In genomic region chr14:92714739-92715307, GRCh38 we compare ENCODE assay signal across 8 cellular contexts. TPM values are rescaled to one million over a fixed set of nuclear protein-coding genes. Genes with fewer than 3 reads are reported as not detected.
A peak's percentile ranks its signal among the peaks of the same experiment; 100 is the strongest.
DNase-seq lines count a peak whose midpoint lies in the region; ATAC-seq, FAIRE-seq and TF ChIP-seq lines count a peak whose summit lies in the region.
"Not testable (repeated sequence)": the region's sequence is repeated elsewhere in the genome, so short reads cannot be mapped to it uniquely, and the experiment has no call there.

No MANE protein-coding gene starts in this region.

- not testable (repeated sequence) for H3K27ac ChIP-seq in H1 (ENCODE audit: low read depth, low read length); right lobe of liver

- TF ChIP-seq RAD21 in H1 (IDR thresholded peaks at IDR 0.05 in 1 of 2, conservative IDR thresholded peaks at IDR 0.05 in 1 of 2; ENCODE audit: low read depth in 2 of 2, low read length in 2 of 2): peak; percentile 66 to 75

- not testable (repeated sequence) for H3K14ac ChIP-seq in H1 (ENCODE audit: insufficient read length)

- not testable (repeated sequence) for H3K9ac ChIP-seq in H1 (replicated peaks in 1 of 4; ENCODE audit: extremely low read depth in 1 of 4, low read depth in 3 of 4, low read length in 3 of 4)

- H2AK5ac ChIP-seq in H1 (ENCODE audit: low read depth, low read length): not testable (repeated sequence)

- not testable (repeated sequence) for H3K4me1 ChIP-seq in H1 (replicated peaks in 1 of 4; ENCODE audit: control insufficient read depth in 3 of 4, insufficient read depth in 4 of 4, low read length in 3 of 4); right lobe of liver

- not testable (repeated sequence) for TF ChIP-seq POLR2A in H1 (IDR thresholded peaks at IDR 0.05; ENCODE audit: control extremely low read depth in 1 of 2, low read depth in 2 of 2, low read length in 2 of 2); right lobe of liver (IDR thresholded peaks at IDR 0.05)

- H3K4ac ChIP-seq in H1 (replicated peaks; ENCODE audit: insufficient read length, low read depth, low read length): not testable (repeated sequence)

- H2BK120ac ChIP-seq in H1 (replicated peaks; ENCODE audit: low read depth, low read length): not testable (repeated sequence)

- H3K79me2 ChIP-seq in H1 (ENCODE audit: control insufficient read depth in 1 of 2, insufficient read depth in 2 of 2, low read length in 2 of 2): not testable (repeated sequence)

- POLR2A ChIA-PET in AG04449 (lab: Yijun Ruan, JAX): interaction anchor here (1.2 kb wide), 1 partner anchor 34 kb away, joined by 4 read pairs; the partner anchor contains the start of gene LGMN
- POLR2A ChIA-PET in H1 (lab: Charles Lee; ENCODE audit: partially characterized antibody): not testable (repeated sequence)

- H3K36me3 ChIP-seq in H1 (ENCODE audit: control insufficient read depth in 2 of 4, insufficient read depth in 4 of 4, low read length in 3 of 4): not testable (repeated sequence)
- H3K36me3 ChIP-seq in right lobe of liver: peaks cover 0 to 39% (median 0%) of the 10 kb centered on the region in 4 donors

- not testable (repeated sequence) for H2BK5ac ChIP-seq in H1 (ENCODE audit: low read depth, low read length)

- not testable (repeated sequence) for H2BK15ac ChIP-seq in H1 (ENCODE audit: low read length)

- H3K27me3 ChIP-seq in H1 (replicated peaks in 1 of 4; ENCODE audit: control insufficient read depth in 3 of 4, extremely low read depth in 1 of 4, insufficient read depth in 3 of 4, low read length in 3 of 4); right lobe of liver: not testable (repeated sequence)

- not testable (repeated sequence) for H3K23ac ChIP-seq in H1 (ENCODE audit: insufficient read length)

- not testable (repeated sequence) for H2AFZ ChIP-seq in H1 (ENCODE audit: low read length)

- CTCF ChIA-PET in AG04449 (lab: Yijun Ruan, JAX): interaction anchor here (0.7 to 13.4 kb wide), 11 partner anchors 11 to 74 kb away, joined by 3 to 170 read pairs (median 3); no protein-coding TSS in a partner anchor
- CTCF ChIA-PET in H1 (lab: Charles Lee; ENCODE audit: partially characterized antibody): interaction anchor here (0.6 to 4.5 kb wide), 33 partner anchors 8 to 1572 kb away, joined by 3 to 40 read pairs (median 4); no protein-coding TSS in a partner anchor

- TF ChIP-seq CTCF in AG04449 (IDR thresholded peaks at IDR 0.05; ENCODE audit: insufficient read depth, low read length, missing control alignments) (peak; percentile 76), H1 (IDR thresholded peaks at IDR 0.05; ENCODE audit: control extremely low read depth in 1 of 3, insufficient read depth in 1 of 3, low read depth in 1 of 3, low read length in 3 of 3) (peak; percentile 78 to 84 (median 79)), right lobe of liver (IDR thresholded peaks at IDR 0.05) (peak; percentile 68 to 81 (median 72))

- not testable (repeated sequence) for H4K91ac ChIP-seq in H1 (replicated peaks; ENCODE audit: insufficient read length, low read length)

- not testable (repeated sequence) for H3K4me2 ChIP-seq in H1 (ENCODE audit: insufficient read depth in 1 of 2, low read depth in 2 of 2, low read length in 2 of 2)

- FAIRE-seq in H1 (lab: Jason Lieb, UNC): peak; percentile 24

- H3K9me3 ChIP-seq in H1 (ENCODE audit: insufficient read depth in 2 of 2, low read depth in 1 of 2, low read length in 1 of 2); right lobe of liver: not testable (repeated sequence)

- H4K8ac ChIP-seq in H1 (ENCODE audit: extremely low read depth, insufficient read depth, low read length): not testable (repeated sequence)

- H2BK20ac ChIP-seq in H1 (ENCODE audit: low read length): not testable (repeated sequence)

- H4K5ac ChIP-seq in H1 (ENCODE audit: insufficient read length, low read depth, low read length): not testable (repeated sequence)

- H3K4me3 ChIP-seq in AG04449 (ENCODE audit: low read depth, low read length); H1 (ENCODE audit: extremely low read depth in 1 of 4, insufficient read depth in 2 of 4, low read depth in 3 of 4, low read length in 4 of 4); right lobe of liver: not testable (repeated sequence)

- 63% methylated on average over 5 of the region's 7 CpGs; no CpG with 5 or more reads in 1 of the 2 experiments for whole genome bisulfite sequencing in H1 (ENCODE audit: extremely low coverage in 1 of 2, insufficient coverage in 1 of 2, insufficient read length in 1 of 2, insufficient replicate concordance in 2 of 2, low coverage in 1 of 2, low lambda C conversion rate in 2 of 2, missing lambda C conversion rate in 1 of 2), 2 experiments
- 74% methylated on average over 7 of the region's 7 CpGs for WGBS in right lobe of liver (ENCODE audit: insufficient coverage, low coverage, low lambda C conversion rate, missing lambda C conversion rate)

- peak; percentile 61 for ATAC-seq in GM18907 (IDR thresholded peaks at IDR 0.05; ENCODE audit: unreplicated experiment)
- peak; percentile 85 to 90 (median 86) for ATAC-seq in right lobe of liver

- not testable (repeated sequence) for H3K56ac ChIP-seq in H1 (replicated peaks; ENCODE audit: insufficient read length, low read depth, low read length)

- intact Hi-C loops in right lobe of liver (cut with DNase I): loop anchor here (5.0 kb wide), 1 partner anchor 67 kb away; no protein-coding TSS in a partner anchor

- DNase-seq in AG04449 (ENCODE audit: low read depth, low spot score): not testable (repeated sequence)
- DNase-seq in NCI-H1092 (lab: John Stamatoyannopoulos, UW) (peak; percentile 48), SIG-M5 treated with dmso at 0.1 percent for 504 hours (lab: John Stamatoyannopoulos, UW; ENCODE audit: unreplicated experiment) (peak; percentile 9), activated T-cell treated with anti-CD3 and anti-CD28 coated beads for 48 hours (ENCODE audit: low read depth) (peak; percentile 78), H1 (ENCODE audit: low read depth in 1 of 2, low spot score in 2 of 2) (peak; percentile 31 to 95), right lobe of liver (peak; percentile 80 to 82 (median 81))
- peak; percentile 87 to 92 for DNase-seq in stimulated activated CD4-positive, alpha-beta T cell treated with anti-CD3 and anti-CD28 coated beads, Interleukin-2, amount 100 ng/mL, for 48 hours

- not testable (repeated sequence) for H3K18ac ChIP-seq in H1 (ENCODE audit: extremely low read depth, low read length)

- not testable (repeated sequence) for H3K23me2 ChIP-seq in H1 (ENCODE audit: low read depth, low read length)

- not testable (repeated sequence) for H4K20me1 ChIP-seq in H1 (replicated peaks in 1 of 2; ENCODE audit: control insufficient read depth in 1 of 2, insufficient read depth in 2 of 2, low read length in 2 of 2)

- TF ChIP-seq EP300 in H1 (IDR thresholded peaks at IDR 0.05; ENCODE audit: borderline replicate concordance in 1 of 2, low read depth in 2 of 2, low read length in 2 of 2): not testable (repeated sequence)

- H3K79me1 ChIP-seq in H1 (ENCODE audit: low read depth, low read length): not testable (repeated sequence)

- H2BK12ac ChIP-seq in H1 (ENCODE audit: low read depth, low read length): not testable (repeated sequence)

RNA-seq across cellular contexts. Expression of gene LGMN, which starts 33.6 kb away (rescaled TPM):
- total RNA-seq in H1 (2021; fragmentation: NEBNext Ultra II Directional; extraction: Animal tissue kit (Norgen Biotek cat#: 25700)): 57.4 and 57.9 TPM in 2 replicates
- 83.4 and 89.6 TPM in 2 replicates for polyA plus RNA-seq in H1 (2011; rRNA removed)
- polyA plus RNA-seq in H1 (2011; cell fraction: cytosol; rRNA removed): 114 TPM
- 95.3 TPM for polyA plus RNA-seq in H1 (2011; cell fraction: nucleus; rRNA removed)
- polyA plus RNA-seq in H1 (2012, experiment 1 of 2): 52.3 to 77.7 TPM (median 65.0 TPM) in 4 replicates
- polyA plus RNA-seq in H1 (2012, experiment 2 of 2): 49.0 TPM
- polyA plus RNA-seq in H1 (2013, experiment 1 of 2): 108 TPM
- 103 TPM for polyA plus RNA-seq in H1 (2013, experiment 2 of 2)
- 66.7 and 85.0 TPM in 2 replicates for polyA minus RNA-seq in H1 (2011; rRNA and poly(A)+ RNA removed)
- polyA minus RNA-seq in H1 (2011; cell fraction: cytosol; rRNA and poly(A)+ RNA removed): 30.8 TPM
- 32.2 TPM for polyA minus RNA-seq in H1 (2011; cell fraction: nucleus; rRNA and poly(A)+ RNA removed)
- 100 to 1,000 TPM in 1 of 6 experiments, 10 to 100 TPM in 5; 39.6 to 111 (median 49.3) TPM for total RNA-seq in right lobe of liver
